In genomic region chr2:9106338-9107167, GRCh38 we compare ENCODE assay signal across 15 cellular contexts.
DNase-seq lines count a peak whose midpoint lies in the region; ATAC-seq and TF ChIP-seq lines count a peak whose summit lies in the region.
"Had no signal": no experiment of that assay in that cellular context is flagged by ENCODE, and none has a peak within 500 bp of the region (broad histone marks: within the 10 kb centered on the region; RNA-seq: fewer than 3 reads in every experiment).

No MANE protein-coding gene starts in this region.

- H2AFZ ChIP-seq in SK-N-SH (ENCODE audit: low read depth) (no peak overlapping the region), PC-9 (no peak overlapping the region)

- no TSS peak for BruUV-seq in PC-9 (replicated peaks; lab: Mats Ljungman, UMichigan)

- no peak overlapping the region for H3K9ac ChIP-seq in SK-N-SH

- TF ChIP-seq CTCF in right atrium auricular region (IDR thresholded peaks at IDR 0.05) (no peak), glutamatergic neuron (IDR thresholded peaks at IDR 0.05; ENCODE audit: partially characterized antibody, unreplicated experiment) (no peak), SK-N-SH (IDR thresholded peaks at IDR 0.05) (no peak), PC-9 (conservative IDR thresholded peaks at IDR 0.05) (no peak)

- peaks cover 15% of the 10 kb centered on the region for H3K27me3 Mint-ChIP-seq in glutamatergic neuron (ENCODE audit: unreplicated experiment)
- H3K27me3 Mint-ChIP-seq: activated T-cell treated with anti-CD3 and anti-CD28 coated beads, Interleukin-2, amount 50 U/mL, for 24 hours had no signal

- H3K79me2 ChIP-seq in SK-N-SH (ENCODE audit: insufficient read depth) (no peaks in the 10 kb centered on the region), PC-9 (ENCODE audit: low read depth) (no peaks in the 10 kb centered on the region)

- peak; percentile 32 for ATAC-seq in left ventricle myocardium superior
- ATAC-seq in aorta (ENCODE audit: low FRiP score): peak; percentile 51

- no peaks in the 10 kb centered on the region for H3K36me3 ChIP-seq in right atrium auricular region
- H3K36me3 ChIP-seq in aorta (ENCODE audit: control insufficient read depth in 1 of 2, insufficient read depth in 2 of 2, low read length in 1 of 2): no peaks in the 10 kb centered on the region
- H3K36me3 ChIP-seq in SK-N-SH (replicated peaks in 1 of 2; ENCODE audit: control insufficient read depth in 1 of 2, insufficient read depth in 2 of 2, low read length in 1 of 2): no peaks in the 10 kb centered on the region
- H3K36me3 ChIP-seq in PC-9 (ENCODE audit: low read depth): no peaks in the 10 kb centered on the region
- H3K36me3 ChIP-seq: ovary had no signal

- no peak overlapping the region for H3K4me3 Mint-ChIP-seq in glutamatergic neuron (ENCODE audit: unreplicated experiment)
- H3K4me3 Mint-ChIP-seq: activated T-cell treated with anti-CD3 and anti-CD28 coated beads, Interleukin-2, amount 50 U/mL, for 24 hours; T-helper 1 cell treated with Interleukin-12 subunit alpha and Interleukin-12 subunit beta and Interleukin-4 antibody, amounts not matched to agents 30 μg/mL and 1 μg/mL, for 36 hours had no signal

- intact Hi-C loops in left ventricle myocardium superior (cut with micrococcal nuclease): no loop called here
- intact Hi-C loops in aorta (cut with DNase I): no loop called here
- intact Hi-C loops in PC-9 (cut with micrococcal nuclease; ENCODE audit: unreplicated experiment): no loop called here

- H3K4me3 ChIP-seq in right atrium auricular region (no peak overlapping the region), aorta (ENCODE audit: low read length in 2 of 2) (no peak overlapping the region), SK-N-SH (ENCODE audit: low read depth in 2 of 2, low read length in 1 of 2) (no peak overlapping the region), PC-9 (no peak overlapping the region)
- H3K4me3 ChIP-seq: ovary had no signal

- CTCF ChIA-PET in SK-N-SH (lab: Yijun Ruan, JAX): interaction anchor here (1.0 to 1.6 kb wide), 4 partner anchors 10 to 222 kb away, joined by 3 to 5 read pairs (median 4); no protein-coding TSS in a partner anchor
- CTCF ChIA-PET in PC-9 (lab: Charles Lee): no interaction called here

- no peak for TF ChIP-seq RAD21 in SK-N-SH (IDR thresholded peaks at IDR 0.05; ENCODE audit: low read length)

- H3K27me3 ChIP-seq in right atrium auricular region (no peaks in the 10 kb centered on the region), aorta (ENCODE audit: control insufficient read depth in 1 of 2, insufficient read depth in 2 of 2, low read length in 1 of 2) (no peaks in the 10 kb centered on the region), SK-N-SH (ENCODE audit: insufficient read depth) (no peaks in the 10 kb centered on the region), PC-9 (ENCODE audit: insufficient read depth, low read depth) (no peaks in the 10 kb centered on the region)
- H3K27me3 ChIP-seq: ovary had no signal

- DNase-seq in left ventricle myocardium superior (no peak), right atrium auricular region (ENCODE audit: low spot score) (no peak), NCI-H774 (lab: John Stamatoyannopoulos, UW) (peak; percentile 91), glutamatergic neuron (no peak), aorta (peak in 1 of 2 donors; percentile 52), NCI-H1694 (lab: John Stamatoyannopoulos, UW) (no peak), SK-N-SH (no peak), PC-9 (no peak)
- DNase-seq: activated T-cell treated with anti-CD3 and anti-CD28 coated beads, Interleukin-2, amount 50 U/mL, for 24 hours; effector memory CD4-positive, alpha-beta T cell; GOT3; hippocampal formation; stimulated activated CD4-positive, alpha-beta T cell treated with anti-CD3 and anti-CD28 coated beads, Interleukin-15, amount 100 ng/mL, for 24 hours had no signal

- TF ChIP-seq EP300 in SK-N-SH (IDR thresholded peaks at IDR 0.05; ENCODE audit: borderline replicate concordance in 1 of 2, low read depth in 1 of 2, low read length in 1 of 2): no peak

- H3K9me2 ChIP-seq in SK-N-SH: no peaks in the 10 kb centered on the region
- no peaks in the 10 kb centered on the region for H3K9me2 ChIP-seq in PC-9 (ENCODE audit: insufficient read depth)

- peak overlapping the region; percentile 79 for H3K27ac Mint-ChIP-seq in glutamatergic neuron (ENCODE audit: unreplicated experiment)
- H3K27ac Mint-ChIP-seq: activated T-cell treated with anti-CD3 and anti-CD28 coated beads, Interleukin-2, amount 50 U/mL, for 24 hours; T-helper 1 cell treated with Interleukin-12 subunit alpha and Interleukin-12 subunit beta and Interleukin-4 antibody, amounts not matched to agents 30 μg/mL and 1 μg/mL, for 36 hours had no signal

- no peak overlapping the region for H3K4me2 ChIP-seq in SK-N-SH
- H3K4me2 ChIP-seq in PC-9: no peak overlapping the region

- POLR2A ChIA-PET in SK-N-SH (lab: Yijun Ruan, JAX) (no interaction called here), PC-9 (lab: Charles Lee; ENCODE audit: unreplicated experiment) (interaction anchor here (0.5 to 0.7 kb wide), 3 partner anchors 48 to 332 kb away, joined by 3 to 5 read pairs (median 3); no protein-coding TSS in a partner anchor)

- peaks cover 38% of the 10 kb centered on the region for H3K4me1 Mint-ChIP-seq in glutamatergic neuron (ENCODE audit: low read depth, unreplicated experiment)

- no peaks in the 10 kb centered on the region for H3K36me3 Mint-ChIP-seq in glutamatergic neuron (ENCODE audit: unreplicated experiment)

- H3K4me1 ChIP-seq in right atrium auricular region (peaks cover 0 to 26% of the 10 kb centered on the region in 2 donors), aorta (ENCODE audit: control insufficient read depth in 1 of 2, insufficient read depth in 2 of 2, low read length in 2 of 2) (no peaks in the 10 kb centered on the region), SK-N-SH (ENCODE audit: control insufficient read depth in 1 of 2, insufficient read depth in 2 of 2, low read depth in 1 of 2, low read length in 1 of 2) (peaks cover 12 to 23% of the 10 kb centered on the region in 2 experiments; a peak in 3 of 4 replicates), PC-9 (replicated peaks; ENCODE audit: insufficient read depth) (peaks cover 82% of the 10 kb centered on the region)

- 76 to 82% methylated on average over 12 of the region's 12 CpGs for WGBS in aorta, 2 donors
- 92% methylated on average over 12 of the region's 12 CpGs for WGBS in SK-N-SH (ENCODE audit: low lambda C conversion rate)

- H3K9me3 ChIP-seq in right atrium auricular region (no peaks in the 10 kb centered on the region), aorta (ENCODE audit: control insufficient read depth, low read length) (no peaks in the 10 kb centered on the region), SK-N-SH (no peaks in the 10 kb centered on the region), PC-9 (ENCODE audit: insufficient read depth, low read depth) (no peaks in the 10 kb centered on the region)
- H3K9me3 ChIP-seq: ovary had no signal

- peaks cover 2% of the 10 kb centered on the region for H3F3A ChIP-seq in SK-N-SH (replicated peaks; ENCODE audit: insufficient read depth)
- peaks cover 58% of the 10 kb centered on the region for H3F3A ChIP-seq in PC-9 (ENCODE audit: insufficient read depth, low read depth)

- H3K9me3 Mint-ChIP-seq in glutamatergic neuron (ENCODE audit: unreplicated experiment): peaks cover 11% of the 10 kb centered on the region
- H3K9me3 Mint-ChIP-seq: activated T-cell treated with anti-CD3 and anti-CD28 coated beads, Interleukin-2, amount 50 U/mL, for 24 hours; T-helper 1 cell treated with Interleukin-12 subunit alpha and Interleukin-12 subunit beta and Interleukin-4 antibody, amounts not matched to agents 30 μg/mL and 1 μg/mL, for 36 hours had no signal

- H3K27ac ChIP-seq in right atrium auricular region (no peak overlapping the region), aorta (ENCODE audit: low read depth in 1 of 2, low read length in 2 of 2) (no peak overlapping the region), SK-N-SH (ENCODE audit: low read depth in 2 of 2, low read length in 1 of 2) (no peak overlapping the region), PC-9 (no peak overlapping the region)
- H3K27ac ChIP-seq: ovary had no signal

- H4K20me1 ChIP-seq in SK-N-SH (ENCODE audit: insufficient read depth) (no peaks in the 10 kb centered on the region), PC-9 (ENCODE audit: insufficient read depth) (no peaks in the 10 kb centered on the region)

TF ChIP-seq in SK-N-SH, 30 proteins besides CTCF, POLR2A, EP300 and RAD21:
- TF ChIP-seq TEAD4 (IDR thresholded peaks at IDR 0.05; ENCODE audit: borderline replicate concordance, insufficient read depth): no peak
- no peak for TF ChIP-seq USF2 (IDR thresholded peaks at IDR 0.05; ENCODE audit: borderline replicate concordance, low read depth, low read length)
- no peak for TF ChIP-seq YY1 (IDR thresholded peaks at IDR 0.05; ENCODE audit: low read depth)
- TF ChIP-seq MAX (IDR thresholded peaks at IDR 0.05; ENCODE audit: low read depth): no peak
- no peak for TF ChIP-seq FOXM1 (IDR thresholded peaks at IDR 0.05; ENCODE audit: low read depth)
- TF ChIP-seq FOSL2 (IDR thresholded peaks at IDR 0.05; ENCODE audit: borderline replicate concordance, low read depth): no peak
- TF ChIP-seq ELF1 (IDR thresholded peaks at IDR 0.05): no peak
